In genomic region chr21:41673596-41674335, GRCh38 we compare ENCODE assay signal across 1 cellular context.
TF ChIP-seq lines count a peak whose summit lies in the region.

No MANE protein-coding gene starts in this region.

TF ChIP-seq in IMR-90, 13 proteins besides CTCF, POLR2A, EP300 and RAD21 (continued from another document):
- TF ChIP-seq CEBPB (IDR thresholded peaks at IDR 0.05; ENCODE audit: low read depth, low read length) (no peak), FOS (IDR thresholded peaks at IDR 0.05; ENCODE audit: low read depth, low read length) (no peak), RFX5 (IDR thresholded peaks at IDR 0.05; ENCODE audit: low read depth, low read length) (no peak), NFE2L2 (IDR thresholded peaks at IDR 0.05; ENCODE audit: low read depth, low read length) (no peak)
TF ChIP-seq in IMR-90: peak in this region for 0.
